ENCODE assay signal across 17 cellular contexts in the genomic region with DNA sequence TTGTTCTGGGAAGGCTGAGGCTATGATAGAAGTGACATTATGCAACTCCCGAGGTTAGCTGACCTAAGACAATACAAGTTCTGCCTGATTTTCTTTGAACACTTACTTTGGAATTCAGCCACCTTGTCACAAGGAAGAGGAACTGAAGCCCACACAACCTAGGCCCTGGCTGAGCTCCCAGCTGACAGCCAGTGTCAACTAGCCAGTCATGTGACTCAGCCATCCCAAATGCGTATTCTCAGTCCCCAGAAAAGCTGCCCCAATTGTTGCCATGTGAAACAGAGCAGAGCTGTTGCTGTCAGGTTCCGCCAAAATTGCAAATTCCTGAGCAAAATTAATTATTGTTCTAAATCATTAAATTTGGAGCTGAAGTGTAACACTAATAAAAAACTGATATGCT.
DNase-seq lines count a peak whose midpoint lies in the region; ATAC-seq and TF ChIP-seq lines count a peak whose summit lies in the region.
"Had no signal": no experiment of that assay in that cellular context is flagged by ENCODE, and none has a peak within 500 bp of the region (broad histone marks: within the 10 kb centered on the region; RNA-seq: fewer than 3 reads in every experiment).

No MANE protein-coding gene starts in this region.

- H3K36me3 ChIP-seq in SK-N-SH (replicated peaks in 1 of 2; ENCODE audit: control insufficient read depth in 1 of 2, insufficient read depth in 2 of 2, low read length in 1 of 2): no peaks in the 10 kb centered on the region

- no peaks in the 10 kb centered on the region for H3K9me2 ChIP-seq in SK-N-SH

- no peak overlapping the region for H3K9ac ChIP-seq in SK-N-SH

- POLR2A ChIA-PET in SK-N-SH (lab: Yijun Ruan, JAX): no interaction called here
- POLR2A ChIA-PET in naive thymus-derived CD8-positive, alpha-beta T cell (lab: Charles Lee): no interaction called here

- no peak for TF ChIP-seq RAD21 in SK-N-SH (IDR thresholded peaks at IDR 0.05; ENCODE audit: low read length)

- H3K4me1 Mint-ChIP-seq in nephron: peaks cover 17% of the 10 kb centered on the region
- H3K4me1 Mint-ChIP-seq in naive thymus-derived CD8-positive, alpha-beta T cell: no peaks in the 10 kb centered on the region

- no peak overlapping the region for H3K4me3 ChIP-seq in SK-N-SH (ENCODE audit: low read depth in 2 of 2, low read length in 1 of 2)

- no peak overlapping the region for H3K4me2 ChIP-seq in SK-N-SH

- peaks cover under 1% of the 10 kb centered on the region for H3K9me3 Mint-ChIP-seq in nephron
- peaks cover 0 to 6% (median 2%) of the 10 kb centered on the region in 9 donors for H3K9me3 Mint-ChIP-seq in naive thymus-derived CD8-positive, alpha-beta T cell

- H3K9me3 ChIP-seq in SK-N-SH: peaks cover 5% of the 10 kb centered on the region; the same call in 1 of the 2 replicates

- no peak for TF ChIP-seq EP300 in SK-N-SH (IDR thresholded peaks at IDR 0.05; ENCODE audit: borderline replicate concordance in 1 of 2, low read depth in 1 of 2, low read length in 1 of 2)

- H3K27ac Mint-ChIP-seq in nephron: no peak overlapping the region
- no peak overlapping the region for H3K27ac Mint-ChIP-seq in naive thymus-derived CD8-positive, alpha-beta T cell

- peaks cover 5% of the 10 kb centered on the region for H3F3A ChIP-seq in SK-N-SH (replicated peaks; ENCODE audit: insufficient read depth)

- no peak overlapping the region for H3K27ac ChIP-seq in SK-N-SH (ENCODE audit: low read depth in 2 of 2, low read length in 1 of 2)
- H3K27ac ChIP-seq: C4-2B had no signal

- in situ Hi-C loops in KBM-7 (cut with MboI; ENCODE audit: low pct_unique_long_range_greater_than_20kb, low sequenced_read_pairs): no loop called here

- no peaks in the 10 kb centered on the region for H3K36me3 Mint-ChIP-seq in nephron (ENCODE audit: low read depth)
- peaks cover 0 to 4% (median 0%) of the 10 kb centered on the region in 3 donors for H3K36me3 Mint-ChIP-seq in naive thymus-derived CD8-positive, alpha-beta T cell

- no peaks in the 10 kb centered on the region for H3K79me2 ChIP-seq in SK-N-SH (ENCODE audit: insufficient read depth)

- no peak for DNase-seq in SK-N-SH
- peak; percentile 22 for DNase-seq in globus pallidus (ENCODE audit: low spot score)
- DNase-seq in KBM-7: no peak
- no peak for DNase-seq in naive thymus-derived CD8-positive, alpha-beta T cell
- DNase-seq in activated effector memory CD4-positive, alpha-beta T cell treated with Interleukin-2 at 50 U/mL for 16 hours: no peak
- DNase-seq: IMR-90; NCI-H1048; NCI-H146; NCI-H226; NCI-H526 treated with DMSO at 0.1 percent for 48 hours; NK-92 treated with Interleukin-12 subunit alpha and Interleukin-12 subunit beta, amount 100 ng/mL, for 24 hours; Right ventricle myocardium superior had no signal

- H4K20me1 ChIP-seq in SK-N-SH (ENCODE audit: insufficient read depth): no peaks in the 10 kb centered on the region

- CTCF ChIA-PET in SK-N-SH (lab: Yijun Ruan, JAX): interaction anchor here (0.7 kb wide), 1 partner anchor 36 kb away, joined by 3 read pairs; no protein-coding TSS in a partner anchor

- H3K4me1 ChIP-seq in SK-N-SH (ENCODE audit: control insufficient read depth in 1 of 2, insufficient read depth in 2 of 2, low read depth in 1 of 2, low read length in 1 of 2): no peaks in the 10 kb centered on the region; a peak in 1 of 4 replicates

- H3K27me3 Mint-ChIP-seq in nephron (ENCODE audit: low read depth): peaks cover 18% of the 10 kb centered on the region
- peaks cover 6 to 16% (median 8%) of the 10 kb centered on the region in 5 donors for H3K27me3 Mint-ChIP-seq in naive thymus-derived CD8-positive, alpha-beta T cell

- no peaks in the 10 kb centered on the region for H3K27me3 ChIP-seq in SK-N-SH (ENCODE audit: insufficient read depth)

- no peak overlapping the region for H2AFZ ChIP-seq in SK-N-SH (ENCODE audit: low read depth)

- TF ChIP-seq CTCF in SK-N-SH (IDR thresholded peaks at IDR 0.05) (no peak), nephron (IDR thresholded peaks at IDR 0.05; ENCODE audit: unreplicated experiment in 3 of 3) (no peak)

- no peak for ATAC-seq in SK-N-SH treated with all-trans-retinoic acid at 6 μM for 48 hours
- ATAC-seq in naive thymus-derived CD8-positive, alpha-beta T cell: no peak
- ATAC-seq in GM18858 (IDR thresholded peaks at IDR 0.05; ENCODE audit: unreplicated experiment): no peak
- ATAC-seq: HCT116 had no signal

- 85% methylated on average over 3 of the region's 3 CpGs for WGBS in SK-N-SH (ENCODE audit: low lambda C conversion rate)

- peak overlapping the region; percentile 68 to 90 (median 90) for H3K4me3 Mint-ChIP-seq in nephron
- H3K4me3 Mint-ChIP-seq in naive thymus-derived CD8-positive, alpha-beta T cell: no peak overlapping the region

TF ChIP-seq in SK-N-SH, 30 proteins besides CTCF, POLR2A, EP300 and RAD21:
- TF ChIP-seq PBX3 (IDR thresholded peaks at IDR 0.05): no peak
- TF ChIP-seq, protein P1, sequence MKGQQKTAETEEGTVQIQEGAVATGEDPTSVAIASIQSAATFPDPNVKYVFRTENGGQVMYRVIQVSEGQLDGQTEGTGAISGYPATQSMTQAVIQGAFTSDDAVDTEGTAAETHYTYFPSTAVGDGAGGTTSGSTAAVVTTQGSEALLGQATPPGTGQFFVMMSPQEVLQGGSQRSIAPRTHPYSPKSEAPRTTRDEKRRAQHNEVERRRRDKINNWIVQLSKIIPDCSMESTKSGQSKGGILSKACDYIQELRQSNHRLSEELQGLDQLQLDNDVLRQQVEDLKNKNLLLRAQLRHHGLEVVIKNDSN (IDR thresholded peaks at IDR 0.05; ENCODE audit: borderline replicate concordance, low read depth): peak; percentile 48; the same call in 1 of the 2 replicates

TF ChIP-seq in SK-N-SH treated with all-trans-retinoic acid at 6 μM for 48 hours, 23 proteins besides CTCF, POLR2A, EP300 and RAD21:
- TF ChIP-seq CREB5 (CRISPR knock-in tag; IDR thresholded peaks at IDR 0.05; ENCODE audit: low read depth): no peak
- TF ChIP-seq ZNF565 (CRISPR knock-in tag; conservative IDR thresholded peaks at IDR 0.05; ENCODE audit: low read depth): no peak
TF ChIP-seq in SK-N-SH treated with all-trans-retinoic acid at 6 μM for 48 hours: peak in this region for 0.

Comparison
In these comparisons a context has a peak if more than half of its experiments do, and no peak if none do; other contexts are left out.
1. H3K4me3 Mint-ChIP-seq: peak in nephron (3 of 3); none in naive thymus-derived CD8-positive, alpha-beta T cell (0 of 10).